18 cellular contexts compared by ENCODE assay signal in genomic region chr17:63450551-63450950, GRCh38. TPM values are rescaled to one million over a fixed set of nuclear protein-coding genes. Genes with fewer than 3 reads are reported as not detected.
A peak's percentile ranks its signal among the peaks of the same experiment; 100 is the strongest.
DNase-seq lines count a peak whose midpoint lies in the region; ATAC-seq and TF ChIP-seq lines count a peak whose summit lies in the region.
"Had no signal": no experiment of that assay in that cellular context is flagged by ENCODE, and none has a peak within 500 bp of the region (broad histone marks: within the 10 kb centered on the region; RNA-seq: fewer than 3 reads in every experiment).

No MANE protein-coding gene starts in this region.

- no peak overlapping the region for H3K4me3 ChIP-seq in psoas muscle
- H3K4me3 ChIP-seq: lung, tibial nerve had no signal

- H3K36me3 Mint-ChIP-seq in activated naive CD4-positive, alpha-beta T cell treated with anti-CD3 and anti-CD28 coated beads, Interleukin-2, amount 10 ng/mL, durations not matched to agents 7 days and 5 days: no peaks in the 10 kb centered on the region
- H3K36me3 Mint-ChIP-seq in CD14-positive monocyte: peaks cover 3% of the 10 kb centered on the region in 2 donors
- H3K36me3 Mint-ChIP-seq: naive thymus-derived CD8-positive, alpha-beta T cell had no signal

- no peak overlapping the region for H3K27ac ChIP-seq in psoas muscle
- H3K27ac ChIP-seq: RWPE1, tibial nerve had no signal

- no peak for TF ChIP-seq CTCF in psoas muscle (IDR thresholded peaks at IDR 0.05)
- TF ChIP-seq CTCF in CD14-positive monocyte (IDR thresholded peaks at IDR 0.05): no peak

- H3K36me3 ChIP-seq in psoas muscle (ENCODE audit: insufficient read depth in 1 of 2, low read depth in 1 of 2): no peaks in the 10 kb centered on the region
- H3K36me3 ChIP-seq: tibial nerve had no signal

- H3K27me3 ChIP-seq in psoas muscle (ENCODE audit: insufficient read depth in 3 of 3, low read length in 2 of 3): peaks cover 0 to 12% (median 7%) of the 10 kb centered on the region in 3 donors
- H3K27me3 ChIP-seq: tibial nerve had no signal

- CTCF ChIA-PET in activated naive CD4-positive, alpha-beta T cell treated with anti-CD3 and anti-CD28 coated beads, Interleukin-2, amount 10 ng/mL, durations not matched to agents 7 days and 5 days (lab: Charles Lee): interaction anchor here (0.8 kb wide), 1 partner anchor 10 kb away, joined by 3 read pairs; no protein-coding TSS in a partner anchor

- H3K4me1 ChIP-seq in psoas muscle: peaks cover 8% of the 10 kb centered on the region

- ATAC-seq in psoas muscle: peak in 3 of 4 donors; percentile 24 to 28 (median 26)
- ATAC-seq in GM19452 (IDR thresholded peaks at IDR 0.05; ENCODE audit: unreplicated experiment): no peak
- ATAC-seq: activated naive CD8-positive, alpha-beta T cell treated with anti-CD3 and anti-CD28 coated beads, Interleukin-2, amount 50 U/mL, for 24 hours; naive thymus-derived CD8-positive, alpha-beta T cell had no signal

- 25 to 34% (median 31%) methylated on average over 11 of the region's 11 CpGs for WGBS in psoas muscle, 3 donors

- H3K9me3 ChIP-seq in psoas muscle: no peaks in the 10 kb centered on the region
- H3K9me3 ChIP-seq: tibial nerve had no signal

- peak; percentile 29 for DNase-seq in activated naive CD4-positive, alpha-beta T cell treated with Interleukin-2 at 50 U/mL for 16 hours
- DNase-seq in activated naive CD4-positive, alpha-beta T cell treated with anti-CD3 and anti-CD28 coated beads, Interleukin-2, amount 10 ng/mL, durations not matched to agents 7 days and 5 days: no peak
- DNase-seq in HK-2 (ENCODE audit: unreplicated experiment) (peak; percentile 50), UCSD-AML1 (lab: John Stamatoyannopoulos, UW; ENCODE audit: unreplicated experiment) (peak; percentile 74), psoas muscle (no peak), CD14-positive monocyte (ENCODE audit: low spot score) (no peak), cerebellar cortex (ENCODE audit: low spot score) (no peak)
- DNase-seq: activated naive CD8-positive, alpha-beta T cell treated with anti-CD3 and anti-CD28 coated beads, Interleukin-2, amount 50 U/mL, for 24 hours; naive thymus-derived CD8-positive, alpha-beta T cell; NCI-H1436; NCI-H524; retina; stimulated activated CD4-positive, alpha-beta T cell treated with anti-CD3 and anti-CD28 coated beads, Interleukin-1b, Interleukin-23, amount 100 ng/mL, for 48 hours; T-helper 1 cell had no signal

- H3K27me3 Mint-ChIP-seq in activated naive CD4-positive, alpha-beta T cell treated with anti-CD3 and anti-CD28 coated beads, Interleukin-2, amount 10 ng/mL, durations not matched to agents 7 days and 5 days: peaks cover 82% of the 10 kb centered on the region
- peaks cover 7 to 28% (median 26%) of the 10 kb centered on the region in 3 donors for H3K27me3 Mint-ChIP-seq in CD14-positive monocyte (ENCODE audit: low read depth in 3 of 3)
- H3K27me3 Mint-ChIP-seq: activated naive CD8-positive, alpha-beta T cell treated with anti-CD3 and anti-CD28 coated beads, Interleukin-2, amount 50 U/mL, for 24 hours had no signal

- H3K9me3 Mint-ChIP-seq in activated naive CD4-positive, alpha-beta T cell treated with anti-CD3 and anti-CD28 coated beads, Interleukin-2, amount 10 ng/mL, durations not matched to agents 7 days and 5 days: no peaks in the 10 kb centered on the region
- no peaks in the 10 kb centered on the region for H3K9me3 Mint-ChIP-seq in CD14-positive monocyte
- H3K9me3 Mint-ChIP-seq: activated naive CD8-positive, alpha-beta T cell treated with anti-CD3 and anti-CD28 coated beads, Interleukin-2, amount 50 U/mL, for 24 hours; naive thymus-derived CD8-positive, alpha-beta T cell had no signal

- peaks cover 25% of the 10 kb centered on the region for H3K4me1 Mint-ChIP-seq in activated naive CD4-positive, alpha-beta T cell treated with anti-CD3 and anti-CD28 coated beads, Interleukin-2, amount 10 ng/mL, durations not matched to agents 7 days and 5 days
- H3K4me1 Mint-ChIP-seq in CD14-positive monocyte: peaks cover 22% of the 10 kb centered on the region

- intact Hi-C loops in psoas muscle (cut with DNase I): no loop called here
- intact Hi-C loops in CD14-positive monocyte (cut with micrococcal nuclease): loop anchor here in 1 of 2 donors (10.0 kb wide), 1 partner anchor 94 kb away; no protein-coding TSS in a partner anchor

- H3K27ac Mint-ChIP-seq in activated naive CD4-positive, alpha-beta T cell treated with anti-CD3 and anti-CD28 coated beads, Interleukin-2, amount 10 ng/mL, durations not matched to agents 7 days and 5 days: no peak overlapping the region
- H3K27ac Mint-ChIP-seq in CD14-positive monocyte: no peak overlapping the region
- H3K27ac Mint-ChIP-seq: activated naive CD8-positive, alpha-beta T cell treated with anti-CD3 and anti-CD28 coated beads, Interleukin-2, amount 50 U/mL, for 24 hours had no signal

- H3K4me3 Mint-ChIP-seq in activated naive CD4-positive, alpha-beta T cell treated with anti-CD3 and anti-CD28 coated beads, Interleukin-2, amount 10 ng/mL, durations not matched to agents 7 days and 5 days: no peak overlapping the region
- H3K4me3 Mint-ChIP-seq in CD14-positive monocyte: no peak overlapping the region
- H3K4me3 Mint-ChIP-seq: activated naive CD8-positive, alpha-beta T cell treated with anti-CD3 and anti-CD28 coated beads, Interleukin-2, amount 50 U/mL, for 24 hours; naive thymus-derived CD8-positive, alpha-beta T cell had no signal

RNA-seq across cellular contexts. Expression of gene CYB561, which starts 4.4 kb away (rescaled TPM):
- total RNA-seq in psoas muscle: 1 to 10 TPM; 1.5 to 4.2 (median 2.5) TPM
- polyA plus RNA-seq in psoas muscle (1 to 10 TPM; 1.7 to 3.9 (median 2.9) TPM), CD14-positive monocyte (1 to 10 TPM; 5.2 to 8.3 TPM)

RNA-seq across cellular contexts. Expression of gene ACE, which starts 26.3 kb away (rescaled TPM):
- 10 to 100 TPM in 1 of 4 donors, 1 to 10 TPM in 3; 2.0 to 12.5 (median 4.5) TPM for total RNA-seq in psoas muscle
- polyA plus RNA-seq in psoas muscle (1 to 10 TPM in 2 of 3 donors, under 1 TPM in 1; 0.82 to 1.9 (median 1.8) TPM), CD14-positive monocyte (not detected)

Comparison
In these comparisons a context has a peak if more than half of its experiments do, and no peak if none do; other contexts are left out.
1. DNase-seq: peak in activated naive CD4-positive, alpha-beta T cell treated with Interleukin-2 at 50 U/mL for 16 hours (single experiment), HK-2 (single experiment) and UCSD-AML1 (single experiment); none in activated naive CD4-positive, alpha-beta T cell treated with anti-CD3 and anti-CD28 coated beads, Interleukin-2, amount 10 ng/mL, durations not matched to agents 7 days and 5 days (single experiment), psoas muscle (0 of 2), CD14-positive monocyte (single experiment) and cerebellar cortex (single experiment).